In genomic region chr11:3165916-3166267, GRCh38 we compare ENCODE assay signal across 13 cellular contexts. TPM values are rescaled to one million over a fixed set of nuclear protein-coding genes. Genes with fewer than 3 reads are reported as not detected.
DNase-seq lines count a peak whose midpoint lies in the region; ATAC-seq and TF ChIP-seq lines count a peak whose summit lies in the region.
"Had no signal": no experiment of that assay in that cellular context is flagged by ENCODE, and none has a peak within 500 bp of the region (broad histone marks: within the 10 kb centered on the region; RNA-seq: fewer than 3 reads in every experiment).

No MANE protein-coding gene starts in this region.

- peaks cover 26% of the 10 kb centered on the region for H4K20me1 ChIP-seq in osteoblast (ENCODE audit: insufficient read depth, low read length)

- H3K9me3 ChIP-seq in CD4-positive, alpha-beta memory T cell (ENCODE audit: control insufficient read depth in 1 of 2, low read length in 2 of 2) = no peaks in the 10 kb centered on the region
- H3K9me3 ChIP-seq in osteoblast (ENCODE audit: low read depth, low read length) = no peaks in the 10 kb centered on the region

- H3K4me1 Mint-ChIP-seq in CD4-positive, alpha-beta memory T cell = peaks cover 6 to 38% (median 27%) of the 10 kb centered on the region in 4 donors
- peaks cover 0 to 7% (median 4%) of the 10 kb centered on the region in 3 donors for H3K4me1 Mint-ChIP-seq in IgD-negative memory B cell

- H3K4me1 ChIP-seq in CD4-positive, alpha-beta memory T cell (ENCODE audit: insufficient read depth, low read length) = peaks cover 17% of the 10 kb centered on the region
- peaks cover 37% of the 10 kb centered on the region for H3K4me1 ChIP-seq in osteoblast (ENCODE audit: insufficient read depth, low read length)

- no peak overlapping the region for H3K27ac ChIP-seq in CD4-positive, alpha-beta memory T cell (ENCODE audit: low read depth, low read length)
- H3K27ac ChIP-seq in coronary artery = no peak overlapping the region
- H3K27ac ChIP-seq in osteoblast (ENCODE audit: low read depth, low read length) = no peak overlapping the region
- H3K27ac ChIP-seq in substantia nigra (ENCODE audit: low read depth, low read length, poor library complexity, severe bottlenecking) = no peak overlapping the region

- ATAC-seq in HG03439 (IDR thresholded peaks at IDR 0.05; ENCODE audit: unreplicated experiment) = no peak

- POLR2A ChIA-PET in CD4-positive, alpha-beta memory T cell (lab: Charles Lee; ENCODE audit: partially characterized antibody) = no interaction called here

- CTCF ChIA-PET in CD4-positive, alpha-beta memory T cell (lab: Charles Lee; ENCODE audit: partially characterized antibody) = no interaction called here

- no peaks in the 10 kb centered on the region for H3K27me3 ChIP-seq in CD4-positive, alpha-beta memory T cell (ENCODE audit: insufficient read depth, low read length)
- H3K27me3 ChIP-seq in osteoblast (ENCODE audit: insufficient read depth, low read length) = no peaks in the 10 kb centered on the region

- no peak overlapping the region for H2AFZ ChIP-seq in osteoblast (ENCODE audit: low read length)

- peaks cover 37% of the 10 kb centered on the region for H3K79me2 ChIP-seq in osteoblast (ENCODE audit: insufficient read depth, low read length)

- peaks cover 14 to 28% of the 10 kb centered on the region in 2 donors for H3K27me3 Mint-ChIP-seq in CD4-positive, alpha-beta memory T cell
- peaks cover 58% of the 10 kb centered on the region for H3K27me3 Mint-ChIP-seq in IgD-negative memory B cell

- peaks cover 0 to 4% (median 0%) of the 10 kb centered on the region in 8 donors for H3K9me3 Mint-ChIP-seq in CD4-positive, alpha-beta memory T cell
- H3K9me3 Mint-ChIP-seq in IgD-negative memory B cell = peaks cover 0 to 2% (median 0%) of the 10 kb centered on the region in 3 donors
- H3K9me3 Mint-ChIP-seq: activated naive CD4-positive, alpha-beta T cell treated with anti-CD3 and anti-CD28 coated beads, Interleukin-2, amount 50 U/mL, for 72 hours had no signal

- TF ChIP-seq CTCF in coronary artery (IDR thresholded peaks at IDR 0.05) (no peak), osteoblast (IDR thresholded peaks at IDR 0.05; ENCODE audit: extremely low read depth, low read depth, low read length) (no peak)

- DNase-seq in CD4-positive, alpha-beta memory T cell = no peak
- DNase-seq in coronary artery (ENCODE audit: low spot score) (peak; percentile 68), osteoblast (ENCODE audit: insufficient read length, low spot score, missing footprints) (peak; percentile 69), AML-193 (lab: John Stamatoyannopoulos, UW) (no peak), substantia nigra (lab: John Stamatoyannopoulos, UW) (no peak), retina (no peak)
- DNase-seq: DMS79 treated with DMSO at 0.1 percent for 48 hours, GOT3, NCI-H1436 had no signal

- no peaks in the 10 kb centered on the region for H3K36me3 ChIP-seq in CD4-positive, alpha-beta memory T cell (ENCODE audit: insufficient read depth, low read length)
- no peaks in the 10 kb centered on the region for H3K36me3 ChIP-seq in osteoblast (ENCODE audit: insufficient read depth, low read length)

- peak overlapping the region in 2 of 7 donors; percentile 66 to 86 for H3K27ac Mint-ChIP-seq in CD4-positive, alpha-beta memory T cell
- H3K27ac Mint-ChIP-seq in IgD-negative memory B cell = no peak overlapping the region

- intact Hi-C loops in CD4-positive, alpha-beta memory T cell (cut with micrococcal nuclease) = no loop called here

- H3K36me3 Mint-ChIP-seq in CD4-positive, alpha-beta memory T cell = no peaks in the 10 kb centered on the region
- no peaks in the 10 kb centered on the region for H3K36me3 Mint-ChIP-seq in IgD-negative memory B cell
- H3K36me3 Mint-ChIP-seq: activated naive CD4-positive, alpha-beta T cell treated with anti-CD3 and anti-CD28 coated beads, Interleukin-2, amount 50 U/mL, for 72 hours had no signal

- H3K4me2 ChIP-seq in osteoblast (ENCODE audit: insufficient read depth, low read length) = no peak overlapping the region

- H3K4me3 ChIP-seq in CD4-positive, alpha-beta memory T cell (ENCODE audit: low read length in 2 of 2) = peak overlapping the region in 1 of 2 donors; percentile 28
- H3K4me3 ChIP-seq in coronary artery = no peak overlapping the region
- H3K4me3 ChIP-seq in osteoblast (ENCODE audit: insufficient read depth, low read length) = no peak overlapping the region

- peak overlapping the region; percentile 59 to 83 (median 72) for H3K4me3 Mint-ChIP-seq in CD4-positive, alpha-beta memory T cell
- H3K4me3 Mint-ChIP-seq in IgD-negative memory B cell = peak overlapping the region in 3 of 4 donors; percentile 1 to 50 (median 29)

RNA-seq across cellular contexts. Expression of gene OSBPL5, which starts 0.8 kb away (rescaled TPM):
- 1 to 10 TPM; 4.5 to 5.2 TPM for total RNA-seq in CD4-positive, alpha-beta memory T cell
- polyA plus RNA-seq in CD4-positive, alpha-beta memory T cell = 1 to 10 TPM in 1 of 2 donors, under 1 TPM in 1; 0.75 to 1.2 TPM
- polyA plus RNA-seq in IgD-negative memory B cell = 0.25 TPM
- total RNA-seq in osteoblast = 46.0 and 49.9 TPM in 2 replicates

RNA-seq across cellular contexts. Expression of gene MRGPRG, which starts 52.7 kb away (rescaled TPM):
- total RNA-seq in CD4-positive, alpha-beta memory T cell = not detected
- polyA plus RNA-seq in CD4-positive, alpha-beta memory T cell = not detected
- not detected for polyA plus RNA-seq in IgD-negative memory B cell
- total RNA-seq in osteoblast = not detected in 2 replicates
- total RNA-seq: activated naive CD4-positive, alpha-beta T cell treated with anti-CD3 and anti-CD28 coated beads, Interleukin-2, amount 50 U/mL, for 72 hours; endothelial cell of umbilical vein had no signal
- polyA plus RNA-seq: endothelial cell of umbilical vein had no signal

Comparison
In these comparisons a context has a peak if more than half of its experiments do, and no peak if none do; other contexts are left out.
1. DNase-seq: peak in coronary artery (single experiment) and osteoblast (single experiment); none in CD4-positive, alpha-beta memory T cell (0 of 5), AML-193 (0 of 2), substantia nigra (0 of 49) and retina (single experiment).